ENCODE assay signal across 17 cellular contexts in genomic region chr2:234373060-234373459, GRCh38.
DNase-seq lines count a peak whose midpoint lies in the region; ATAC-seq, FAIRE-seq and TF ChIP-seq lines count a peak whose summit lies in the region.
"Had no signal": no experiment of that assay in that cellular context is flagged by ENCODE, and none has a peak within 500 bp of the region (broad histone marks: within the 10 kb centered on the region; RNA-seq: fewer than 3 reads in every experiment).

No MANE protein-coding gene starts in this region.

- no peak overlapping the region for H3K4me3 ChIP-seq in bronchial epithelial cell (ENCODE audit: low read depth, low read length)
- H3K4me3 ChIP-seq: adrenal gland had no signal

- no peak for TF ChIP-seq CTCF in bronchial epithelial cell (IDR thresholded peaks at IDR 0.05; ENCODE audit: insufficient read depth, low read length, severe bottlenecking)

- H3K27me3 Mint-ChIP-seq in activated CD8-positive, alpha-beta memory T cell treated with anti-CD3 and anti-CD28 coated beads, Interleukin-2, amount 10 ng/mL, durations not matched to agents 7 days and 5 days = no peaks in the 10 kb centered on the region
- no peaks in the 10 kb centered on the region for H3K27me3 Mint-ChIP-seq in activated CD4-positive, alpha-beta T cell treated with anti-CD3 and anti-CD28 coated beads, Interleukin-2, amount 10 ng/mL, durations not matched to agents 7 days and 5 days
- H3K27me3 Mint-ChIP-seq in stimulated activated naive CD8-positive, alpha-beta T cell treated with anti-CD3 and anti-CD28 coated beads, Interleukin-15, Interleukin-2, amounts not matched to agents 100 ng/mL and 50 ng/mL, for 24 hours = no peaks in the 10 kb centered on the region

- H3K27ac Mint-ChIP-seq in activated CD8-positive, alpha-beta memory T cell treated with anti-CD3 and anti-CD28 coated beads, Interleukin-2, amount 10 ng/mL, durations not matched to agents 7 days and 5 days = peak overlapping the region; percentile 65
- H3K27ac Mint-ChIP-seq in activated CD4-positive, alpha-beta T cell treated with anti-CD3 and anti-CD28 coated beads, Interleukin-2, amount 10 ng/mL, durations not matched to agents 7 days and 5 days = peak overlapping the region; percentile 88
- H3K27ac Mint-ChIP-seq in stimulated activated naive CD8-positive, alpha-beta T cell treated with anti-CD3 and anti-CD28 coated beads, Interleukin-15, Interleukin-2, amounts not matched to agents 100 ng/mL and 50 ng/mL, for 24 hours = peak overlapping the region; percentile 89
- H3K27ac Mint-ChIP-seq: nephron had no signal

- H3K36me3 Mint-ChIP-seq in activated CD8-positive, alpha-beta memory T cell treated with anti-CD3 and anti-CD28 coated beads, Interleukin-2, amount 10 ng/mL, durations not matched to agents 7 days and 5 days = peaks cover 3% of the 10 kb centered on the region
- peaks cover 8% of the 10 kb centered on the region for H3K36me3 Mint-ChIP-seq in activated CD4-positive, alpha-beta T cell treated with anti-CD3 and anti-CD28 coated beads, Interleukin-2, amount 10 ng/mL, durations not matched to agents 7 days and 5 days (ENCODE audit: low read depth)
- no peaks in the 10 kb centered on the region for H3K36me3 Mint-ChIP-seq in stimulated activated naive CD8-positive, alpha-beta T cell treated with anti-CD3 and anti-CD28 coated beads, Interleukin-15, Interleukin-2, amounts not matched to agents 100 ng/mL and 50 ng/mL, for 24 hours (ENCODE audit: low read depth)

- no peak overlapping the region for H3K4me3 Mint-ChIP-seq in activated CD8-positive, alpha-beta memory T cell treated with anti-CD3 and anti-CD28 coated beads, Interleukin-2, amount 10 ng/mL, durations not matched to agents 7 days and 5 days
- no peak overlapping the region for H3K4me3 Mint-ChIP-seq in activated CD4-positive, alpha-beta T cell treated with anti-CD3 and anti-CD28 coated beads, Interleukin-2, amount 10 ng/mL, durations not matched to agents 7 days and 5 days
- peak overlapping the region; percentile 60 for H3K4me3 Mint-ChIP-seq in stimulated activated naive CD8-positive, alpha-beta T cell treated with anti-CD3 and anti-CD28 coated beads, Interleukin-15, Interleukin-2, amounts not matched to agents 100 ng/mL and 50 ng/mL, for 24 hours
- H3K4me3 Mint-ChIP-seq: nephron had no signal

- no peaks in the 10 kb centered on the region for H3K36me3 ChIP-seq in bronchial epithelial cell (ENCODE audit: control insufficient read depth, insufficient read depth, low read length)
- H3K36me3 ChIP-seq: adrenal gland had no signal

- peaks cover 63% of the 10 kb centered on the region for H3K4me1 Mint-ChIP-seq in activated CD8-positive, alpha-beta memory T cell treated with anti-CD3 and anti-CD28 coated beads, Interleukin-2, amount 10 ng/mL, durations not matched to agents 7 days and 5 days
- peaks cover 81% of the 10 kb centered on the region for H3K4me1 Mint-ChIP-seq in activated CD4-positive, alpha-beta T cell treated with anti-CD3 and anti-CD28 coated beads, Interleukin-2, amount 10 ng/mL, durations not matched to agents 7 days and 5 days
- peaks cover 80% of the 10 kb centered on the region for H3K4me1 Mint-ChIP-seq in stimulated activated naive CD8-positive, alpha-beta T cell treated with anti-CD3 and anti-CD28 coated beads, Interleukin-15, Interleukin-2, amounts not matched to agents 100 ng/mL and 50 ng/mL, for 24 hours (ENCODE audit: low read depth)

- POLR2A ChIA-PET in activated CD4-positive, alpha-beta T cell treated with anti-CD3 and anti-CD28 coated beads, Interleukin-2, amount 10 ng/mL, durations not matched to agents 7 days and 5 days (lab: Charles Lee) = interaction anchor here (1.2 to 1.6 kb wide), 2 partner anchors 50 to 81 kb away, joined by 4 to 5 read pairs; no protein-coding TSS in a partner anchor

- no peak for ATAC-seq in activated CD8-positive, alpha-beta memory T cell treated with anti-CD3 and anti-CD28 coated beads, Interleukin-2, amount 10 ng/mL, durations not matched to agents 7 days and 5 days
- ATAC-seq: left colon, sciatic nerve had no signal

- no peaks in the 10 kb centered on the region for H3K9me3 Mint-ChIP-seq in activated CD8-positive, alpha-beta memory T cell treated with anti-CD3 and anti-CD28 coated beads, Interleukin-2, amount 10 ng/mL, durations not matched to agents 7 days and 5 days (ENCODE audit: low read depth)
- peaks cover 1% of the 10 kb centered on the region for H3K9me3 Mint-ChIP-seq in activated CD4-positive, alpha-beta T cell treated with anti-CD3 and anti-CD28 coated beads, Interleukin-2, amount 10 ng/mL, durations not matched to agents 7 days and 5 days
- H3K9me3 Mint-ChIP-seq in stimulated activated naive CD8-positive, alpha-beta T cell treated with anti-CD3 and anti-CD28 coated beads, Interleukin-15, Interleukin-2, amounts not matched to agents 100 ng/mL and 50 ng/mL, for 24 hours = no peaks in the 10 kb centered on the region
- H3K9me3 Mint-ChIP-seq: nephron had no signal

- CTCF ChIA-PET in activated CD8-positive, alpha-beta memory T cell treated with anti-CD3 and anti-CD28 coated beads, Interleukin-2, amount 10 ng/mL, durations not matched to agents 7 days and 5 days (lab: Charles Lee) = interaction anchor here (0.8 to 1.4 kb wide), 6 partner anchors 19 to 238 kb away, joined by 3 read pairs; no protein-coding TSS in a partner anchor
- CTCF ChIA-PET in activated CD4-positive, alpha-beta T cell treated with anti-CD3 and anti-CD28 coated beads, Interleukin-2, amount 10 ng/mL, durations not matched to agents 7 days and 5 days (lab: Charles Lee) = interaction anchor here (0.6 to 1.5 kb wide), 5 partner anchors 15 to 84 kb away, joined by 3 to 4 read pairs (median 3); no protein-coding TSS in a partner anchor

- no peaks in the 10 kb centered on the region for H3K27me3 ChIP-seq in bronchial epithelial cell (ENCODE audit: control insufficient read depth, insufficient read depth, low read length)
- H3K27me3 ChIP-seq: adrenal gland had no signal

- no peak for DNase-seq in activated CD8-positive, alpha-beta memory T cell treated with anti-CD3 and anti-CD28 coated beads, Interleukin-2, amount 10 ng/mL, durations not matched to agents 7 days and 5 days
- no peak for DNase-seq in activated CD8-positive, alpha-beta memory T cell treated with anti-CD3 and anti-CD28 coated beads for 24 hours
- peak; percentile 31 for DNase-seq in activated CD4-positive, alpha-beta T cell treated with anti-CD3 and anti-CD28 coated beads, Interleukin-2, amount 10 ng/mL, durations not matched to agents 7 days and 5 days
- DNase-seq in bronchial epithelial cell (ENCODE audit: low read depth) (peak; percentile 43), NK-92 (lab: John Stamatoyannopoulos, UW; ENCODE audit: unreplicated experiment) (no peak), glomerular visceral epithelial cell (ENCODE audit: extremely low spot score) (no peak), NCI-H226 (no peak)
- DNase-seq: adrenal gland, erythroblast, left colon, MV-4-11, substantia nigra had no signal

- peak; percentile 66 for FAIRE-seq in bronchial epithelial cell (lab: Jason Lieb, UNC)
- FAIRE-seq: A204.1, colon had no signal

Comparison
In these comparisons a context has a peak if more than half of its experiments do, and no peak if none do; other contexts are left out.
1. DNase-seq: peak in activated CD4-positive, alpha-beta T cell treated with anti-CD3 and anti-CD28 coated beads, Interleukin-2, amount 10 ng/mL, durations not matched to agents 7 days and 5 days (single experiment) and bronchial epithelial cell (single experiment); none in activated CD8-positive, alpha-beta memory T cell treated with anti-CD3 and anti-CD28 coated beads, Interleukin-2, amount 10 ng/mL, durations not matched to agents 7 days and 5 days (single experiment), activated CD8-positive, alpha-beta memory T cell treated with anti-CD3 and anti-CD28 coated beads for 24 hours (single experiment), NK-92 (single experiment), glomerular visceral epithelial cell (single experiment) and NCI-H226 (single experiment).
2. Peak in every context shown above with its lines, with median percentiles within 50 percentile points of each other: H3K27ac Mint-ChIP-seq.